Comparison of ENCODE assay signal across 1 cellular context in the genomic region with DNA sequence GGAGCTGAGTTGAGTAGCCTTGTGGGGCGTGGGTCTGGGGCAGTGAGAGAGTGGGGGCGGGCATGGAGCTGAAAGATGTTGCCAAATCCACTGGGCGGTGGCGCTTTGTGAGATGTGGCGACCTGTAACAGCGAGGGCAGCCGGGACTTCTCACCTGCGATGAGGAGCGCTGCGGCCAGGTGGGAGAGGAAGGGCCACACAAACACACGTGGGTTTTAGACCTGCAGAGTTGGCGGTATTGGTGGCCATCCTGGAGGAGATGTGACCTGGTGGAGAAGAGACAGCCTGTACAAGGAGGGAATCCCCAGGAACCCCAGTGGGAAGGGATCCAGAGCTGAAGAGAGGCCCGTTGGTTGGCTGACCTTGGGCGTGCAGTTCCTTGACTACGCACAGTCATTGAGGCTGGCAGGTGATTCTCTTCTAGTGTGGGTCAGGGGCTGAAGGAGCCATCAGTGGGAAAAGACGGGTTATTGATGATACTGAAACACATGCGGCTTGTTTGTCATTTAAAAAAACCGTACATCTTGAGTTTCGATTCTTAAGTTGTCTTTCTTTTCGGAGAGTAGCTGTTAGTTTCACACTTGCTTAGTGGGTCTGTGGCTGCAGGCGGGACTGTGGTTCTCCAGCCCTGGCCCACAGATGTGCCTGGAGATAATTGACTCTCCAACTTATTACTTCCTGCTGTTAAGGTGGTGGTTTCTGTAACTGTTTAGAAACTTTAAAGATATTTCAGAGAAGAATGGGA.
TF ChIP-seq lines count a peak whose summit lies in the region.

No MANE protein-coding gene starts in this region.

TF ChIP-seq in SK-N-SH, 30 proteins besides CTCF, POLR2A, EP300 and RAD21 (continued from another document):
- TF ChIP-seq, protein P1, sequence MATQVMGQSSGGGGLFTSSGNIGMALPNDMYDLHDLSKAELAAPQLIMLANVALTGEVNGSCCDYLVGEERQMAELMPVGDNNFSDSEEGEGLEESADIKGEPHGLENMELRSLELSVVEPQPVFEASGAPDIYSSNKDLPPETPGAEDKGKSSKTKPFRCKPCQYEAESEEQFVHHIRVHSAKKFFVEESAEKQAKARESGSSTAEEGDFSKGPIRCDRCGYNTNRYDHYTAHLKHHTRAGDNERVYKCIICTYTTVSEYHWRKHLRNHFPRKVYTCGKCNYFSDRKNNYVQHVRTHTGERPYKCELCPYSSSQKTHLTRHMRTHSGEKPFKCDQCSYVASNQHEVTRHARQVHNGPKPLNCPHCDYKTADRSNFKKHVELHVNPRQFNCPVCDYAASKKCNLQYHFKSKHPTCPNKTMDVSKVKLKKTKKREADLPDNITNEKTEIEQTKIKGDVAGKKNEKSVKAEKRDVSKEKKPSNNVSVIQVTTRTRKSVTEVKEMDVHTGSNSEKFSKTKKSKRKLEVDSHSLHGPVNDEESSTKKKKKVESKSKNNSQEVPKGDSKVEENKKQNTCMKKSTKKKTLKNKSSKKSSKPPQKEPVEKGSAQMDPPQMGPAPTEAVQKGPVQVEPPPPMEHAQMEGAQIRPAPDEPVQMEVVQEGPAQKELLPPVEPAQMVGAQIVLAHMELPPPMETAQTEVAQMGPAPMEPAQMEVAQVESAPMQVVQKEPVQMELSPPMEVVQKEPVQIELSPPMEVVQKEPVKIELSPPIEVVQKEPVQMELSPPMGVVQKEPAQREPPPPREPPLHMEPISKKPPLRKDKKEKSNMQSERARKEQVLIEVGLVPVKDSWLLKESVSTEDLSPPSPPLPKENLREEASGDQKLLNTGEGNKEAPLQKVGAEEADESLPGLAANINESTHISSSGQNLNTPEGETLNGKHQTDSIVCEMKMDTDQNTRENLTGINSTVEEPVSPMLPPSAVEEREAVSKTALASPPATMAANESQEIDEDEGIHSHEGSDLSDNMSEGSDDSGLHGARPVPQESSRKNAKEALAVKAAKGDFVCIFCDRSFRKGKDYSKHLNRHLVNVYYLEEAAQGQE (IDR thresholded peaks at IDR 0.05; ENCODE audit: low read depth, low read length) = no peak
- TF ChIP-seq, protein P2, sequence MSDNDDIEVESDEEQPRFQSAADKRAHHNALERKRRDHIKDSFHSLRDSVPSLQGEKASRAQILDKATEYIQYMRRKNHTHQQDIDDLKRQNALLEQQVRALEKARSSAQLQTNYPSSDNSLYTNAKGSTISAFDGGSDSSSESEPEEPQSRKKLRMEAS (IDR thresholded peaks at IDR 0.05; ENCODE audit: low read depth) = no peak
- no peak for TF ChIP-seq NFIC (IDR thresholded peaks at IDR 0.05; ENCODE audit: borderline replicate concordance)
- no peak for TF ChIP-seq GATA2 (CRISPR knock-in tag; IDR thresholded peaks at IDR 0.05)
- no peak for TF ChIP-seq YY1 (IDR thresholded peaks at IDR 0.05; ENCODE audit: low read depth)
- TF ChIP-seq MXI1 (IDR thresholded peaks at IDR 0.05; ENCODE audit: low read depth, low read length) = no peak
- TF ChIP-seq, protein P3, sequence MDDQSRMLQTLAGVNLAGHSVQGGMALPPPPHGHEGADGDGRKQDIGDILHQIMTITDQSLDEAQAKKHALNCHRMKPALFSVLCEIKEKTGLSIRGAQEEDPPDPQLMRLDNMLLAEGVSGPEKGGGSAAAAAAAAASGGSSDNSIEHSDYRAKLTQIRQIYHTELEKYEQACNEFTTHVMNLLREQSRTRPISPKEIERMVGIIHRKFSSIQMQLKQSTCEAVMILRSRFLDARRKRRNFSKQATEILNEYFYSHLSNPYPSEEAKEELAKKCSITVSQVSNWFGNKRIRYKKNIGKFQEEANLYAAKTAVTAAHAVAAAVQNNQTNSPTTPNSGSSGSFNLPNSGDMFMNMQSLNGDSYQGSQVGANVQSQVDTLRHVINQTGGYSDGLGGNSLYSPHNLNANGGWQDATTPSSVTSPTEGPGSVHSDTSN (IDR thresholded peaks at IDR 0.05) = no peak
- TF ChIP-seq, protein P4, sequence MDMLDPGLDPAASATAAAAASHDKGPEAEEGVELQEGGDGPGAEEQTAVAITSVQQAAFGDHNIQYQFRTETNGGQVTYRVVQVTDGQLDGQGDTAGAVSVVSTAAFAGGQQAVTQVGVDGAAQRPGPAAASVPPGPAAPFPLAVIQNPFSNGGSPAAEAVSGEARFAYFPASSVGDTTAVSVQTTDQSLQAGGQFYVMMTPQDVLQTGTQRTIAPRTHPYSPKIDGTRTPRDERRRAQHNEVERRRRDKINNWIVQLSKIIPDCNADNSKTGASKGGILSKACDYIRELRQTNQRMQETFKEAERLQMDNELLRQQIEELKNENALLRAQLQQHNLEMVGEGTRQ (IDR thresholded peaks at IDR 0.05; ENCODE audit: borderline replicate concordance, low read depth, low read length) = no peak
- no peak for TF ChIP-seq RFX5 (IDR thresholded peaks at IDR 0.05; ENCODE audit: low read length)
- no peak for TF ChIP-seq TEAD4 (IDR thresholded peaks at IDR 0.05; ENCODE audit: borderline replicate concordance, insufficient read depth)
- TF ChIP-seq FOXJ3 (CRISPR knock-in tag; IDR thresholded peaks at IDR 0.05) = no peak
- no peak for TF ChIP-seq NRF1 (IDR thresholded peaks at IDR 0.05; ENCODE audit: low read depth, low read length)
- no peak for TF ChIP-seq SIN3A (IDR thresholded peaks at IDR 0.05; ENCODE audit: borderline replicate concordance, low read depth, low read length)
- no peak for TF ChIP-seq EZH2phosphoT487 (IDR thresholded peaks at IDR 0.05; ENCODE audit: borderline replicate concordance, low read depth)
